Comparison of ENCODE assay signal across 28 cellular contexts in genomic region chr17:45009676-45010467, GRCh38. TPM values are rescaled to one million over a fixed set of nuclear protein-coding genes. Genes with fewer than 3 reads are reported as not detected.
DNase-seq lines count a peak whose midpoint lies in the region; ATAC-seq, FAIRE-seq and TF ChIP-seq lines count a peak whose summit lies in the region.
"Had no signal": no experiment of that assay in that cellular context is flagged by ENCODE, and none has a peak within 500 bp of the region (broad histone marks: within the 10 kb centered on the region; RNA-seq: fewer than 3 reads in every experiment).

No MANE protein-coding gene starts in this region.

- H3K4me1 ChIP-seq in HEK293 (ENCODE audit: control insufficient read depth, insufficient read depth, low read length) (peaks cover 3% of the 10 kb centered on the region; the same call in 1 of the 2 replicates), HepG2 (ENCODE audit: insufficient read depth, low read length) (peaks cover 6% of the 10 kb centered on the region)

- no peak for FAIRE-seq in HepG2 (lab: Jason Lieb, UNC)
- FAIRE-seq: GM18507 had no signal

- no peak overlapping the region for H3K27ac ChIP-seq in HEK293 (ENCODE audit: extremely low read depth, low read depth, low read length)
- H3K27ac ChIP-seq in HepG2 (ENCODE audit: extremely low read length, insufficient read depth, low read length), result no peak overlapping the region
- no peak overlapping the region for H3K27ac ChIP-seq in substantia nigra (ENCODE audit: low read depth, low read length, poor library complexity, severe bottlenecking)
- H3K27ac ChIP-seq: gastroesophageal sphincter, PC-9, VCaP had no signal

- peak; percentile 44 for DNase-seq in COLO668 (lab: John Stamatoyannopoulos, UW; ENCODE audit: unreplicated experiment)
- peak; percentile 78 for DNase-seq in NCI-H510A (lab: John Stamatoyannopoulos, UW)
- DNase-seq in HepG2 (ENCODE audit: low spot score), result no peak
- no peak for DNase-seq in iPS-NIHi11 (ENCODE audit: low spot score)
- no peak for DNase-seq in substantia nigra (lab: John Stamatoyannopoulos, UW)
- DNase-seq: ACHN; activated CD4-positive, alpha-beta T cell treated with anti-CD3 and anti-CD28 coated beads, Interleukin-2, amount 10 ng/mL, durations not matched to agents 24 days and 14 days; activated gamma-delta T cell; activated naive CD8-positive, alpha-beta T cell treated with anti-CD3 and anti-CD28 coated beads, Interleukin-2, amount 10 ng/mL, durations not matched to agents 7 days and 5 days; activated T-cell treated with anti-CD3 and anti-CD28 coated beads, Interleukin-2, amount 50 U/mL, for 24 hours; BE2C; CD8-positive, alpha-beta memory T cell; central memory CD4-positive, alpha-beta T cell; dermis blood vessel endothelial cell; hypothalamus; mesenchymal stem cell; NCI-H187 treated with DMSO at 0.1 percent for 48 hours; NCI-H345; PC-9; SIG-M5; SW 1271; T-helper 9 cell had no signal

- TF ChIP-seq EP300 in HepG2 (IDR thresholded peaks at IDR 0.05; ENCODE audit: low read depth in 2 of 2, low read length in 2 of 2), result no peak
- TF ChIP-seq EP300 in HepG2 (CRISPR knock-in tag; IDR thresholded peaks at IDR 0.05; ENCODE audit: borderline replicate concordance), result no peak

- H3K36me3 ChIP-seq in HEK293 (ENCODE audit: control insufficient read depth in 2 of 2, insufficient read depth in 1 of 2, low read length in 2 of 2) (no peaks in the 10 kb centered on the region), HepG2 (replicated peaks in 1 of 2; ENCODE audit: control insufficient read depth in 1 of 2, insufficient read depth in 2 of 2, low read length in 2 of 2) (no peaks in the 10 kb centered on the region)
- H3K36me3 ChIP-seq: BE2C, gastroesophageal sphincter had no signal

- H4K20me1 ChIP-seq in HepG2 (ENCODE audit: insufficient read depth, low read length), result no peaks in the 10 kb centered on the region

- no peak for TF ChIP-seq RAD21 in HepG2 (CRISPR knock-in tag; IDR thresholded peaks at IDR 0.05)

- H3K9me3 ChIP-seq in HEK293 (ENCODE audit: control insufficient read depth, insufficient read depth, low read depth, low read length) (no peaks in the 10 kb centered on the region), HepG2 (ENCODE audit: low read length) (no peaks in the 10 kb centered on the region)
- H3K9me3 ChIP-seq: BE2C, gastroesophageal sphincter had no signal

- no peak for TF ChIP-seq POLR2A in HepG2 (IDR thresholded peaks at IDR 0.05; ENCODE audit: insufficient read depth in 1 of 2, low read depth in 2 of 2, low read length in 2 of 2)

- H3K27me3 ChIP-seq in HepG2 (ENCODE audit: control insufficient read depth in 1 of 2, insufficient read depth in 2 of 2, low read length in 2 of 2), result peaks cover 5 to 33% of the 10 kb centered on the region in 2 experiments; a peak in 4 of 5 replicates
- H3K27me3 ChIP-seq: BE2C, gastroesophageal sphincter had no signal

- TF ChIP-seq CTCF in HEK293 (tag by site-specific recombination; IDR thresholded peaks at IDR 0.05) (no peak), HepG2 (CRISPR knock-in tag; IDR thresholded peaks at IDR 0.05) (no peak)

- no peak for ATAC-seq in HepG2
- ATAC-seq in GM19324 (IDR thresholded peaks at IDR 0.05; ENCODE audit: low FRiP score, unreplicated experiment), result no peak
- ATAC-seq: gastroesophageal sphincter, left lobe of liver had no signal

- intact Hi-C loops in HepG2 (cut with micrococcal nuclease; ENCODE audit: unreplicated experiment), result no loop called here

- in situ Hi-C loops in HepG2 (cut with HindIII; ENCODE audit: extremely low pct_ligation_motif_present, low pct_unique_long_range_greater_than_20kb), result loop anchor here (25.0 kb wide), 1 partner anchor 223 kb away; no protein-coding TSS in a partner anchor

- BruUV-seq in HepG2 (replicated peaks; lab: Mats Ljungman, UMichigan), result no TSS peak

- POLR2A ChIA-PET in HEK293 (lab: Yijun Ruan, JAX), result no interaction called here
- POLR2A ChIA-PET in HepG2 (lab: Yijun Ruan, JAX), result no interaction called here

- no peaks in the 10 kb centered on the region for H3K79me2 ChIP-seq in HepG2 (ENCODE audit: insufficient read depth, low read length)

- no peak overlapping the region for H3K9ac ChIP-seq in HepG2 (ENCODE audit: insufficient read depth, low read depth, low read length)

- no peak overlapping the region for H3K4me2 ChIP-seq in HepG2 (ENCODE audit: low read depth, low read length)
- H3K4me2 ChIP-seq: PC-9 had no signal

- CTCF ChIA-PET in HEK293 (lab: Yijun Ruan, JAX), result interaction anchor here (0.6 to 3.3 kb wide), 5 partner anchors 12 to 151 kb away, joined by 3 to 18 read pairs (median 3); partner anchors contain the start of gene ACBD4
- CTCF ChIA-PET in HepG2 (lab: Yijun Ruan, JAX; ENCODE audit: low intra/inter-chr PET ratio, low total read pairs), result no interaction called here

- H2AFZ ChIP-seq in HepG2 (ENCODE audit: low read length), result no peak overlapping the region
- H2AFZ ChIP-seq: PC-9 had no signal

- WGBS in HepG2 (ENCODE audit: low lambda C conversion rate), result 36% methylated on average over 13 of the region's 13 CpGs

- H3K4me3 ChIP-seq in HEK293 (ENCODE audit: low read depth, low read length) (no peak overlapping the region), HepG2 (replicated peaks in 1 of 3; ENCODE audit: insufficient read depth in 1 of 3, low read depth in 2 of 3, low read length in 3 of 3) (no peak overlapping the region)
- H3K4me3 ChIP-seq: gastroesophageal sphincter, PC-9 had no signal

RNA-seq across cellular contexts. Expression of gene DCAKD, which starts 41.6 kb away (rescaled TPM):
- total RNA-seq in HepG2 (2016; rRNA removed; fragmentation: Illumina TruSeq; extraction: Trizol), result 29.2 and 31.1 TPM in 2 replicates
- total RNA-seq in HepG2 (2016; cell fraction: cytosol; rRNA removed; fragmentation: Illumina TruSeq; extraction: Trizol; ENCODE audit: low read depth), result 17.8 and 18.9 TPM in 2 replicates
- total RNA-seq in HepG2 (2016; cell fraction: insoluble cytoplasmic fraction; rRNA removed; fragmentation: Illumina TruSeq; extraction: Trizol), result 29.3 and 30.4 TPM in 2 replicates
- total RNA-seq in HepG2 (2016; cell fraction: membrane; rRNA removed; fragmentation: Illumina TruSeq; extraction: Trizol), result 31.0 and 36.7 TPM in 2 replicates
- 13.3 and 14.3 TPM in 2 replicates for total RNA-seq in HepG2 (2016; cell fraction: nucleus; rRNA removed; fragmentation: Illumina TruSeq; extraction: Trizol)
- 25.9 and 30.2 TPM in 2 replicates for polyA plus RNA-seq in HepG2 (2011; rRNA removed)
- polyA plus RNA-seq in HepG2 (2011; cell fraction: cytosol; rRNA removed), result 27.0 and 35.9 TPM in 2 replicates
- polyA plus RNA-seq in HepG2 (2011; cell fraction: nucleus; rRNA removed), result 35.9 and 42.1 TPM in 2 replicates
- 21.9 and 25.6 TPM in 2 replicates for polyA plus RNA-seq in HepG2 (2012)
- polyA plus RNA-seq in HepG2 (2016; cell fraction: cytosol; fragmentation: Illumina TruSeq; extraction: Trizol; ENCODE audit: low read depth), result 14.2 and 18.1 TPM in 2 replicates
- polyA plus RNA-seq in HepG2 (2016; cell fraction: insoluble cytoplasmic fraction; fragmentation: Illumina TruSeq; extraction: Trizol; ENCODE audit: low read depth), result 30.0 and 35.6 TPM in 2 replicates
- 26.8 and 28.1 TPM in 2 replicates for polyA plus RNA-seq in HepG2 (2016; cell fraction: membrane; fragmentation: Illumina TruSeq; extraction: Trizol; ENCODE audit: low read depth)
- 28.5 and 31.2 TPM in 2 replicates for polyA plus RNA-seq in HepG2 (2016; cell fraction: nucleus; fragmentation: Illumina TruSeq; extraction: Trizol; ENCODE audit: insufficient read depth, low read depth)
- 34.7 and 107 TPM in 2 replicates for polyA minus RNA-seq in HepG2 (2011; rRNA and poly(A)+ RNA removed; ENCODE audit: low replicate concordance)
- polyA minus RNA-seq in HepG2 (2011; cell fraction: cytosol; rRNA and poly(A)+ RNA removed), result 36.1 and 39.1 TPM in 2 replicates
- 14.9 and 19.5 TPM in 2 replicates for polyA minus RNA-seq in HepG2 (2011; cell fraction: nucleus; rRNA and poly(A)+ RNA removed)

RNA-seq across cellular contexts. Expression of gene C1QL1, which starts 41.8 kb away (rescaled TPM):
- total RNA-seq in HepG2 (2016; rRNA removed; fragmentation: Illumina TruSeq; extraction: Trizol), result 0.11 TPM in 1 of 2 replicates, not detected in the other
- not detected in 2 replicates for total RNA-seq in HepG2 (2016; cell fraction: cytosol; rRNA removed; fragmentation: Illumina TruSeq; extraction: Trizol; ENCODE audit: low read depth)
- not detected in 2 replicates for total RNA-seq in HepG2 (2016; cell fraction: insoluble cytoplasmic fraction; rRNA removed; fragmentation: Illumina TruSeq; extraction: Trizol)
- 0.14 TPM in 1 of 2 replicates, not detected in the other for total RNA-seq in HepG2 (2016; cell fraction: membrane; rRNA removed; fragmentation: Illumina TruSeq; extraction: Trizol)
- total RNA-seq in HepG2 (2016; cell fraction: nucleus; rRNA removed; fragmentation: Illumina TruSeq; extraction: Trizol), result not detected in 2 replicates
- polyA plus RNA-seq in HepG2 (2011; rRNA removed), result 0.07 and 0.11 TPM in 2 replicates
- 0.10 and 0.20 TPM in 2 replicates for polyA plus RNA-seq in HepG2 (2011; cell fraction: cytosol; rRNA removed)
- 0.14 TPM in 1 of 2 replicates, not detected in the other for polyA plus RNA-seq in HepG2 (2011; cell fraction: nucleus; rRNA removed)
- 0.24 TPM in 1 of 2 replicates, not detected in the other for polyA plus RNA-seq in HepG2 (2012)
- 0.38 and 0.43 TPM in 2 replicates for polyA plus RNA-seq in HepG2 (2016; cell fraction: cytosol; fragmentation: Illumina TruSeq; extraction: Trizol; ENCODE audit: low read depth)
- not detected in 2 replicates for polyA plus RNA-seq in HepG2 (2016; cell fraction: insoluble cytoplasmic fraction; fragmentation: Illumina TruSeq; extraction: Trizol; ENCODE audit: low read depth)
- 0.15 and 0.29 TPM in 2 replicates for polyA plus RNA-seq in HepG2 (2016; cell fraction: membrane; fragmentation: Illumina TruSeq; extraction: Trizol; ENCODE audit: low read depth)
- polyA plus RNA-seq in HepG2 (2016; cell fraction: nucleus; fragmentation: Illumina TruSeq; extraction: Trizol; ENCODE audit: insufficient read depth, low read depth), result not detected in 2 replicates
- polyA minus RNA-seq in HepG2 (2011; rRNA and poly(A)+ RNA removed; ENCODE audit: low replicate concordance), result 1.1 TPM in 1 of 2 replicates, not detected in the other
- not detected in 2 replicates for polyA minus RNA-seq in HepG2 (2011; cell fraction: cytosol; rRNA and poly(A)+ RNA removed)
- not detected in 2 replicates for polyA minus RNA-seq in HepG2 (2011; cell fraction: nucleus; rRNA and poly(A)+ RNA removed)
- total RNA-seq: activated naive CD8-positive, alpha-beta T cell treated with anti-CD3 and anti-CD28 coated beads, Interleukin-2, amount 10 ng/mL, durations not matched to agents 7 days and 5 days; CD8-positive, alpha-beta memory T cell; dermis blood vessel endothelial cell had no signal
- polyA plus RNA-seq: CD8-positive, alpha-beta memory T cell had no signal

RNA-seq across cellular contexts. Expression of gene NMT1, which starts 51.2 kb away (rescaled TPM):
- 142 and 194 TPM in 2 replicates for total RNA-seq in HepG2 (2016; rRNA removed; fragmentation: Illumina TruSeq; extraction: Trizol)
- 26.5 and 28.3 TPM in 2 replicates for total RNA-seq in HepG2 (2016; cell fraction: cytosol; rRNA removed; fragmentation: Illumina TruSeq; extraction: Trizol; ENCODE audit: low read depth)
- total RNA-seq in HepG2 (2016; cell fraction: insoluble cytoplasmic fraction; rRNA removed; fragmentation: Illumina TruSeq; extraction: Trizol), result 140 and 195 TPM in 2 replicates
- total RNA-seq in HepG2 (2016; cell fraction: membrane; rRNA removed; fragmentation: Illumina TruSeq; extraction: Trizol), result 38.6 and 40.6 TPM in 2 replicates
- 107 and 123 TPM in 2 replicates for total RNA-seq in HepG2 (2016; cell fraction: nucleus; rRNA removed; fragmentation: Illumina TruSeq; extraction: Trizol)
- polyA plus RNA-seq in HepG2 (2011; rRNA removed), result 71.9 and 75.7 TPM in 2 replicates
- polyA plus RNA-seq in HepG2 (2011; cell fraction: cytosol; rRNA removed), result 38.6 and 40.9 TPM in 2 replicates
- 44.4 and 51.3 TPM in 2 replicates for polyA plus RNA-seq in HepG2 (2011; cell fraction: nucleus; rRNA removed)
- polyA plus RNA-seq in HepG2 (2012), result 109 and 117 TPM in 2 replicates
- 13.3 and 16.4 TPM in 2 replicates for polyA plus RNA-seq in HepG2 (2016; cell fraction: cytosol; fragmentation: Illumina TruSeq; extraction: Trizol; ENCODE audit: low read depth)
- polyA plus RNA-seq in HepG2 (2016; cell fraction: insoluble cytoplasmic fraction; fragmentation: Illumina TruSeq; extraction: Trizol; ENCODE audit: low read depth), result 189 and 216 TPM in 2 replicates
- 22.9 and 24.5 TPM in 2 replicates for polyA plus RNA-seq in HepG2 (2016; cell fraction: membrane; fragmentation: Illumina TruSeq; extraction: Trizol; ENCODE audit: low read depth)
- polyA plus RNA-seq in HepG2 (2016; cell fraction: nucleus; fragmentation: Illumina TruSeq; extraction: Trizol; ENCODE audit: insufficient read depth, low read depth), result 111 and 125 TPM in 2 replicates
- polyA minus RNA-seq in HepG2 (2011; rRNA and poly(A)+ RNA removed; ENCODE audit: low replicate concordance), result 63.5 and 95.4 TPM in 2 replicates
- 254 and 276 TPM in 2 replicates for polyA minus RNA-seq in HepG2 (2011; cell fraction: cytosol; rRNA and poly(A)+ RNA removed)
- polyA minus RNA-seq in HepG2 (2011; cell fraction: nucleus; rRNA and poly(A)+ RNA removed), result 44.7 and 70.7 TPM in 2 replicates

Comparison
In these comparisons a context has a peak if more than half of its experiments do, and no peak if none do; other contexts are left out.
1. DNase-seq: peak in COLO668 (single experiment) and NCI-H510A (single experiment); none in HepG2 (single experiment), iPS-NIHi11 (single experiment) and substantia nigra (0 of 49).